ENCODE assay signal across 9 cellular contexts in genomic region chr16:58500329-58501241, GRCh38. TPM values are rescaled to one million over a fixed set of nuclear protein-coding genes. Genes with fewer than 3 reads are reported as not detected.
DNase-seq lines count a peak whose midpoint lies in the region; ATAC-seq, FAIRE-seq and TF ChIP-seq lines count a peak whose summit lies in the region.
"Had no signal": no experiment of that assay in that cellular context is flagged by ENCODE, and none has a peak within 500 bp of the region (broad histone marks: within the 10 kb centered on the region; RNA-seq: fewer than 3 reads in every experiment).

No MANE protein-coding gene starts in this region.

- H4K20me1 ChIP-seq in HepG2 (ENCODE audit: insufficient read depth, low read length): no peaks in the 10 kb centered on the region

- no peaks in the 10 kb centered on the region for H3K36me3 Mint-ChIP-seq in HFFc6 (ENCODE audit: low read depth)

- TF ChIP-seq EP300 in HepG2 (IDR thresholded peaks at IDR 0.05; ENCODE audit: low read depth in 2 of 2, low read length in 2 of 2): no peak
- no peak for TF ChIP-seq EP300 in HepG2 (CRISPR knock-in tag; IDR thresholded peaks at IDR 0.05; ENCODE audit: borderline replicate concordance)

- H3K4me1 Mint-ChIP-seq in HFFc6 (ENCODE audit: low read depth): peaks cover 9% of the 10 kb centered on the region

- no peaks in the 10 kb centered on the region for H3K79me2 ChIP-seq in HepG2 (ENCODE audit: insufficient read depth, low read length)

- peak overlapping the region; percentile 10; the same call in 1 of the 2 replicates for H3K9ac ChIP-seq in HepG2 (ENCODE audit: insufficient read depth, low read depth, low read length)

- no peaks in the 10 kb centered on the region for H3K9me3 ChIP-seq in HepG2 (ENCODE audit: low read length)
- H3K9me3 ChIP-seq in upper lobe of right lung: no peaks in the 10 kb centered on the region

- TF ChIP-seq CTCF in AG09309 (IDR thresholded peaks at IDR 0.05; ENCODE audit: control insufficient read depth, insufficient read depth, low read depth, low read length, missing control alignments): no peak
- TF ChIP-seq CTCF in HFFc6 (IDR thresholded peaks at IDR 0.05): no peak
- no peak for TF ChIP-seq CTCF in brain microvascular endothelial cell (IDR thresholded peaks at IDR 0.05; ENCODE audit: low read depth, low read length, missing control alignments)
- TF ChIP-seq CTCF in HepG2 (CRISPR knock-in tag; IDR thresholded peaks at IDR 0.05): no peak
- no peak for TF ChIP-seq CTCF in upper lobe of right lung (IDR thresholded peaks at IDR 0.05)

- H3K4me1 ChIP-seq in HepG2 (ENCODE audit: insufficient read depth, low read length) (peaks cover 41% of the 10 kb centered on the region), upper lobe of right lung (peaks cover 4% of the 10 kb centered on the region)

- FAIRE-seq in HepG2 (lab: Jason Lieb, UNC): no peak

- H3K27ac Mint-ChIP-seq in HFFc6: no peak overlapping the region

- H3K27me3 Mint-ChIP-seq in HFFc6 (ENCODE audit: insufficient read depth): peaks cover 18% of the 10 kb centered on the region

- H3K4me3 Mint-ChIP-seq in HFFc6: peak overlapping the region; percentile 70

- H3K4me3 ChIP-seq in AG09309 (ENCODE audit: control insufficient read depth, low read depth, low read length) (peak overlapping the region; percentile 52), brain microvascular endothelial cell (ENCODE audit: low read depth, low read length) (peak overlapping the region; percentile 67), HepG2 (replicated peaks in 1 of 3; ENCODE audit: insufficient read depth in 1 of 3, low read depth in 2 of 3, low read length in 3 of 3) (peak overlapping the region; percentile 46 to 77 (median 48); a peak in 5 of 6 replicates), upper lobe of right lung (peak overlapping the region; percentile 23)

- POLR2A ChIA-PET in HepG2 (lab: Yijun Ruan, JAX): no interaction called here

- H3K4me2 ChIP-seq in HepG2 (ENCODE audit: low read depth, low read length): peak overlapping the region; percentile 92

- DNase-seq in AG09309 (ENCODE audit: low read depth): no peak
- no peak for DNase-seq in HFFc6
- DNase-seq in brain microvascular endothelial cell: no peak
- no peak for DNase-seq in HepG2 (ENCODE audit: low spot score)
- no peak for DNase-seq in upper lobe of right lung
- DNase-seq in AG20443 (ENCODE audit: low spot score): no peak
- no peak for DNase-seq in kidney glomerular epithelial cell (lab: John Stamatoyannopoulos, UW)
- no peak for DNase-seq in NCI-H187 (lab: John Stamatoyannopoulos, UW)

- CTCF ChIA-PET in HepG2 (lab: Yijun Ruan, JAX; ENCODE audit: low intra/inter-chr PET ratio, low total read pairs): no interaction called here

- TF ChIP-seq POLR2A in HepG2 (IDR thresholded peaks at IDR 0.05; ENCODE audit: insufficient read depth in 1 of 2, low read depth in 2 of 2, low read length in 2 of 2): no peak

- H3K9me3 Mint-ChIP-seq in HFFc6: no peaks in the 10 kb centered on the region

- H3K27ac ChIP-seq in brain microvascular endothelial cell: no peak overlapping the region
- H3K27ac ChIP-seq in HepG2 (ENCODE audit: extremely low read length, insufficient read depth, low read length): no peak overlapping the region
- no peak overlapping the region for H3K27ac ChIP-seq in upper lobe of right lung
- H3K27ac ChIP-seq: epithelial cell of prostate had no signal

- no peaks in the 10 kb centered on the region for H3K36me3 ChIP-seq in brain microvascular endothelial cell (replicated peaks)
- H3K36me3 ChIP-seq in HepG2 (replicated peaks in 1 of 2; ENCODE audit: control insufficient read depth in 1 of 2, insufficient read depth in 2 of 2, low read length in 2 of 2): no peaks in the 10 kb centered on the region
- no peaks in the 10 kb centered on the region for H3K36me3 ChIP-seq in upper lobe of right lung

- H3K27me3 ChIP-seq in brain microvascular endothelial cell (replicated peaks) (no peaks in the 10 kb centered on the region), HepG2 (ENCODE audit: control insufficient read depth in 1 of 2, insufficient read depth in 2 of 2, low read length in 2 of 2) (peaks cover 0 to 8% of the 10 kb centered on the region in 2 experiments; a peak in 2 of 5 replicates), upper lobe of right lung (peaks cover 34% of the 10 kb centered on the region)

- in situ Hi-C loops in brain microvascular endothelial cell (cut with HindIII; ENCODE audit: low pct_ligation_motif_present, low sequenced_read_pairs): no loop called here
- in situ Hi-C loops in HepG2 (cut with HindIII; ENCODE audit: extremely low pct_ligation_motif_present, low pct_unique_long_range_greater_than_20kb): loop anchor here (10.0 kb wide), 1 partner anchor 234 kb away; the partner anchor contains the start of gene GOT2

- BruUV-seq in HepG2 (replicated peaks; lab: Mats Ljungman, UMichigan): no TSS peak

- WGBS in HepG2 (ENCODE audit: low lambda C conversion rate): 33% methylated on average over 23 of the region's 39 CpGs

- no peak for TF ChIP-seq RAD21 in HepG2 (CRISPR knock-in tag; IDR thresholded peaks at IDR 0.05)

- ATAC-seq in HepG2 (peak; percentile 48), upper lobe of right lung (no peak)

- intact Hi-C loops in HepG2 (cut with micrococcal nuclease; ENCODE audit: unreplicated experiment) (no loop called here), upper lobe of right lung (cut with DNase I) (no loop called here)

- no peak overlapping the region for H2AFZ ChIP-seq in HepG2 (ENCODE audit: low read length)

RNA-seq across cellular contexts. Expression of gene NDRG4, which starts 0.6 kb away (rescaled TPM):
- 1 to 10 TPM; 1.5 to 5.3 (median 3.6) TPM for total RNA-seq in HFFc6 (2021; fragmentation: NEBNext Ultra II Directional; extraction: Animal tissue kit (Norgen Biotek cat#: 25700))
- total RNA-seq in HepG2 (2016; rRNA removed; fragmentation: Illumina TruSeq; extraction: Trizol): 1.6 and 1.7 TPM in 2 replicates
- total RNA-seq in HepG2 (2016; cell fraction: cytosol; rRNA removed; fragmentation: Illumina TruSeq; extraction: Trizol; ENCODE audit: low read depth): 0.20 and 1.1 TPM in 2 replicates
- 1.5 and 2.0 TPM in 2 replicates for total RNA-seq in HepG2 (2016; cell fraction: insoluble cytoplasmic fraction; rRNA removed; fragmentation: Illumina TruSeq; extraction: Trizol)
- 1.7 and 1.8 TPM in 2 replicates for total RNA-seq in HepG2 (2016; cell fraction: membrane; rRNA removed; fragmentation: Illumina TruSeq; extraction: Trizol)
- total RNA-seq in HepG2 (2016; cell fraction: nucleus; rRNA removed; fragmentation: Illumina TruSeq; extraction: Trizol): 1.6 and 2.2 TPM in 2 replicates
- 1.8 and 2.7 TPM in 2 replicates for polyA plus RNA-seq in HepG2 (2011; rRNA removed)
- 1.8 and 2.5 TPM in 2 replicates for polyA plus RNA-seq in HepG2 (2011; cell fraction: cytosol; rRNA removed)
- 17.0 and 17.7 TPM in 2 replicates for polyA plus RNA-seq in HepG2 (2011; cell fraction: nucleus; rRNA removed)
- polyA plus RNA-seq in HepG2 (2012): 2.3 and 6.3 TPM in 2 replicates
- 0.41 and 0.49 TPM in 2 replicates for polyA plus RNA-seq in HepG2 (2016; cell fraction: cytosol; fragmentation: Illumina TruSeq; extraction: Trizol; ENCODE audit: low read depth)
- 0.75 and 2.0 TPM in 2 replicates for polyA plus RNA-seq in HepG2 (2016; cell fraction: insoluble cytoplasmic fraction; fragmentation: Illumina TruSeq; extraction: Trizol; ENCODE audit: low read depth)
- polyA plus RNA-seq in HepG2 (2016; cell fraction: membrane; fragmentation: Illumina TruSeq; extraction: Trizol; ENCODE audit: low read depth): 0.87 and 0.90 TPM in 2 replicates
- 2.5 TPM in 2 replicates for polyA plus RNA-seq in HepG2 (2016; cell fraction: nucleus; fragmentation: Illumina TruSeq; extraction: Trizol; ENCODE audit: insufficient read depth, low read depth)
- 0.07 and 9.4 TPM in 2 replicates for polyA minus RNA-seq in HepG2 (2011; rRNA and poly(A)+ RNA removed; ENCODE audit: low replicate concordance)
- 1.2 and 1.8 TPM in 2 replicates for polyA minus RNA-seq in HepG2 (2011; cell fraction: cytosol; rRNA and poly(A)+ RNA removed)
- polyA minus RNA-seq in HepG2 (2011; cell fraction: nucleus; rRNA and poly(A)+ RNA removed): 3.3 and 6.0 TPM in 2 replicates
- total RNA-seq in upper lobe of right lung: 48.1 TPM

RNA-seq across cellular contexts. Expression of gene SETD6, which starts 14.7 kb away (rescaled TPM):
- total RNA-seq in HFFc6 (2021; fragmentation: NEBNext Ultra II Directional; extraction: Animal tissue kit (Norgen Biotek cat#: 25700)): 1 to 10 TPM; 1.8 to 3.5 (median 2.9) TPM
- total RNA-seq in HepG2 (2016; rRNA removed; fragmentation: Illumina TruSeq; extraction: Trizol): 17.4 and 25.7 TPM in 2 replicates
- total RNA-seq in HepG2 (2016; cell fraction: cytosol; rRNA removed; fragmentation: Illumina TruSeq; extraction: Trizol; ENCODE audit: low read depth): 4.8 and 5.1 TPM in 2 replicates
- 17.1 and 29.4 TPM in 2 replicates for total RNA-seq in HepG2 (2016; cell fraction: insoluble cytoplasmic fraction; rRNA removed; fragmentation: Illumina TruSeq; extraction: Trizol)
- total RNA-seq in HepG2 (2016; cell fraction: membrane; rRNA removed; fragmentation: Illumina TruSeq; extraction: Trizol): 9.7 and 10.0 TPM in 2 replicates
- 32.2 and 34.9 TPM in 2 replicates for total RNA-seq in HepG2 (2016; cell fraction: nucleus; rRNA removed; fragmentation: Illumina TruSeq; extraction: Trizol)
- 24.0 and 25.9 TPM in 2 replicates for polyA plus RNA-seq in HepG2 (2011; rRNA removed)
- polyA plus RNA-seq in HepG2 (2011; cell fraction: cytosol; rRNA removed): 13.1 and 16.9 TPM in 2 replicates
- polyA plus RNA-seq in HepG2 (2011; cell fraction: nucleus; rRNA removed): 109 and 110 TPM in 2 replicates
- polyA plus RNA-seq in HepG2 (2012): 25.0 and 25.7 TPM in 2 replicates
- 2.7 and 3.2 TPM in 2 replicates for polyA plus RNA-seq in HepG2 (2016; cell fraction: cytosol; fragmentation: Illumina TruSeq; extraction: Trizol; ENCODE audit: low read depth)
- polyA plus RNA-seq in HepG2 (2016; cell fraction: insoluble cytoplasmic fraction; fragmentation: Illumina TruSeq; extraction: Trizol; ENCODE audit: low read depth): 13.8 and 15.8 TPM in 2 replicates
- polyA plus RNA-seq in HepG2 (2016; cell fraction: membrane; fragmentation: Illumina TruSeq; extraction: Trizol; ENCODE audit: low read depth): 4.6 and 4.9 TPM in 2 replicates
- polyA plus RNA-seq in HepG2 (2016; cell fraction: nucleus; fragmentation: Illumina TruSeq; extraction: Trizol; ENCODE audit: insufficient read depth, low read depth): 74.9 and 78.9 TPM in 2 replicates
- 26.6 and 40.3 TPM in 2 replicates for polyA minus RNA-seq in HepG2 (2011; rRNA and poly(A)+ RNA removed; ENCODE audit: low replicate concordance)
- 11.5 and 12.7 TPM in 2 replicates for polyA minus RNA-seq in HepG2 (2011; cell fraction: cytosol; rRNA and poly(A)+ RNA removed)
- 48.7 and 56.2 TPM in 2 replicates for polyA minus RNA-seq in HepG2 (2011; cell fraction: nucleus; rRNA and poly(A)+ RNA removed)
- 22.0 TPM for total RNA-seq in upper lobe of right lung
